10 cellular contexts compared by ENCODE assay signal in genomic region chr15:35696767-35697231, GRCh38.
DNase-seq lines count a peak whose midpoint lies in the region; ATAC-seq, FAIRE-seq and TF ChIP-seq lines count a peak whose summit lies in the region.
"Had no signal": no experiment of that assay in that cellular context is flagged by ENCODE, and none has a peak within 500 bp of the region (broad histone marks: within the 10 kb centered on the region; RNA-seq: fewer than 3 reads in every experiment).

No MANE protein-coding gene starts in this region.

- TF ChIP-seq EP300 in HepG2 (IDR thresholded peaks at IDR 0.05; ENCODE audit: low read depth in 2 of 2, low read length in 2 of 2) (no peak), HepG2 (CRISPR knock-in tag; IDR thresholded peaks at IDR 0.05; ENCODE audit: borderline replicate concordance) (no peak)

- CTCF ChIA-PET in HepG2 (lab: Yijun Ruan, JAX; ENCODE audit: low intra/inter-chr PET ratio, low total read pairs), result no interaction called here
- CTCF ChIA-PET in activated naive CD4-positive, alpha-beta T cell treated with anti-CD3 and anti-CD28 coated beads, Interleukin-2, amount 10 ng/mL, durations not matched to agents 7 days and 5 days (lab: Charles Lee), result no interaction called here

- H3K27ac Mint-ChIP-seq in activated naive CD4-positive, alpha-beta T cell treated with anti-CD3 and anti-CD28 coated beads, Interleukin-2, amount 10 ng/mL, durations not matched to agents 7 days and 5 days, result no peak overlapping the region
- H3K27ac Mint-ChIP-seq: CD8-positive, alpha-beta T cell had no signal

- H3K27me3 ChIP-seq in MG63 (no peaks in the 10 kb centered on the region), HepG2 (ENCODE audit: control insufficient read depth in 1 of 2, insufficient read depth in 2 of 2, low read length in 2 of 2) (no peaks in the 10 kb centered on the region; a peak in 1 of 5 replicates)

- no peaks in the 10 kb centered on the region for H3K4me1 Mint-ChIP-seq in activated naive CD4-positive, alpha-beta T cell treated with anti-CD3 and anti-CD28 coated beads, Interleukin-2, amount 10 ng/mL, durations not matched to agents 7 days and 5 days

- no peak overlapping the region for H3K4me3 Mint-ChIP-seq in activated naive CD4-positive, alpha-beta T cell treated with anti-CD3 and anti-CD28 coated beads, Interleukin-2, amount 10 ng/mL, durations not matched to agents 7 days and 5 days
- H3K4me3 Mint-ChIP-seq: CD8-positive, alpha-beta T cell had no signal

- no peak for TF ChIP-seq POLR2A in HepG2 (IDR thresholded peaks at IDR 0.05; ENCODE audit: insufficient read depth in 1 of 2, low read depth in 2 of 2, low read length in 2 of 2)

- H3K79me2 ChIP-seq in HepG2 (ENCODE audit: insufficient read depth, low read length), result no peaks in the 10 kb centered on the region

- H3K4me3 ChIP-seq in MG63 (no peak overlapping the region), choroid plexus epithelial cell (ENCODE audit: low read depth, low read length) (no peak overlapping the region), HepG2 (replicated peaks in 1 of 3; ENCODE audit: insufficient read depth in 1 of 3, low read depth in 2 of 3, low read length in 3 of 3) (no peak overlapping the region)

- no peak overlapping the region for H2AFZ ChIP-seq in HepG2 (ENCODE audit: low read length)

- no peaks in the 10 kb centered on the region for H3K36me3 ChIP-seq in MG63
- H3K36me3 ChIP-seq in HepG2 (replicated peaks in 1 of 2; ENCODE audit: control insufficient read depth in 1 of 2, insufficient read depth in 2 of 2, low read length in 2 of 2), result no peaks in the 10 kb centered on the region

- BruUV-seq in HepG2 (replicated peaks; lab: Mats Ljungman, UMichigan), result no TSS peak

- no peaks in the 10 kb centered on the region for H3K27me3 Mint-ChIP-seq in activated naive CD4-positive, alpha-beta T cell treated with anti-CD3 and anti-CD28 coated beads, Interleukin-2, amount 10 ng/mL, durations not matched to agents 7 days and 5 days

- H3K9me3 ChIP-seq in MG63 (no peaks in the 10 kb centered on the region), HepG2 (ENCODE audit: low read length) (no peaks in the 10 kb centered on the region)

- no peak for FAIRE-seq in HepG2 (lab: Jason Lieb, UNC)

- peak; percentile 58 for DNase-seq in AG08395 (ENCODE audit: low spot score)
- peak; percentile 39 for DNase-seq in MG63
- DNase-seq in choroid plexus epithelial cell (ENCODE audit: low read depth), result peak; percentile 95
- peak; percentile 15 for DNase-seq in HepG2 (ENCODE audit: low spot score)
- no peak for DNase-seq in activated naive CD4-positive, alpha-beta T cell treated with anti-CD3 and anti-CD28 coated beads, Interleukin-2, amount 10 ng/mL, durations not matched to agents 7 days and 5 days
- DNase-seq in medulla oblongata (ENCODE audit: extremely low spot score), result no peak
- no peak for DNase-seq in GM10266 (ENCODE audit: extremely low spot score)
- DNase-seq: CD8-positive, alpha-beta T cell; NCI-H1105 had no signal

- H3K9ac ChIP-seq in HepG2 (ENCODE audit: insufficient read depth, low read depth, low read length), result no peak overlapping the region

- POLR2A ChIA-PET in HepG2 (lab: Yijun Ruan, JAX), result no interaction called here

- no peak overlapping the region for H3K27ac ChIP-seq in HepG2 (ENCODE audit: extremely low read length, insufficient read depth, low read length)

- ATAC-seq in HepG2 (no peak), GM19328 (IDR thresholded peaks at IDR 0.05; ENCODE audit: unreplicated experiment) (no peak)
- ATAC-seq: CD8-positive, alpha-beta T cell had no signal

- H3K9me3 Mint-ChIP-seq in activated naive CD4-positive, alpha-beta T cell treated with anti-CD3 and anti-CD28 coated beads, Interleukin-2, amount 10 ng/mL, durations not matched to agents 7 days and 5 days, result no peaks in the 10 kb centered on the region
- H3K9me3 Mint-ChIP-seq: CD8-positive, alpha-beta T cell had no signal

- in situ Hi-C loops in HepG2 (cut with HindIII; ENCODE audit: extremely low pct_ligation_motif_present, low pct_unique_long_range_greater_than_20kb), result no loop called here

- no peaks in the 10 kb centered on the region for H3K36me3 Mint-ChIP-seq in activated naive CD4-positive, alpha-beta T cell treated with anti-CD3 and anti-CD28 coated beads, Interleukin-2, amount 10 ng/mL, durations not matched to agents 7 days and 5 days
- H3K36me3 Mint-ChIP-seq: CD8-positive, alpha-beta T cell had no signal

- intact Hi-C loops in HepG2 (cut with micrococcal nuclease; ENCODE audit: unreplicated experiment), result no loop called here

- 69% methylated on average over 5 of the region's 5 CpGs for WGBS in HepG2 (ENCODE audit: low lambda C conversion rate)

- H3K4me1 ChIP-seq in HepG2 (ENCODE audit: insufficient read depth, low read length), result peaks cover 6% of the 10 kb centered on the region

- no peaks in the 10 kb centered on the region for H4K20me1 ChIP-seq in HepG2 (ENCODE audit: insufficient read depth, low read length)

- TF ChIP-seq CTCF in choroid plexus epithelial cell (conservative IDR thresholded peaks at IDR 0.05; ENCODE audit: low read depth, low read length) (no peak), HepG2 (CRISPR knock-in tag; IDR thresholded peaks at IDR 0.05) (no peak), GM10266 (IDR thresholded peaks at IDR 0.05; ENCODE audit: control insufficient read depth, insufficient read depth, low read depth, missing control alignments) (no peak)

- no peak overlapping the region for H3K4me2 ChIP-seq in HepG2 (ENCODE audit: low read depth, low read length)

- TF ChIP-seq RAD21 in HepG2 (CRISPR knock-in tag; IDR thresholded peaks at IDR 0.05), result no peak

TF ChIP-seq in HepG2, 621 proteins besides CTCF, POLR2A, EP300 and RAD21:
- TF ChIP-seq CHD2 (IDR thresholded peaks at IDR 0.05; ENCODE audit: low read depth, low read length) (no peak), MEF2D (CRISPR knock-in tag; IDR thresholded peaks at IDR 0.05) (no peak), NFIB (CRISPR knock-in tag; IDR thresholded peaks at IDR 0.05; ENCODE audit: borderline replicate concordance) (no peak), ELF1 (CRISPR knock-in tag; IDR thresholded peaks at IDR 0.05) (no peak), ZNF430 (CRISPR knock-in tag; IDR thresholded peaks at IDR 0.05) (no peak), TP53 (CRISPR knock-in tag; conservative IDR thresholded peaks at IDR 0.05) (no peak), ADNP (CRISPR knock-in tag; IDR thresholded peaks at IDR 0.05) (no peak), SOX13 (IDR thresholded peaks at IDR 0.05) (no peak), SOX13 (CRISPR knock-in tag; conservative IDR thresholded peaks at IDR 0.05 in 1 of 2, IDR thresholded peaks at IDR 0.05 in 1 of 2) (no peak), REXO4 (CRISPR knock-in tag; IDR thresholded peaks at IDR 0.05; ENCODE audit: borderline replicate concordance) (no peak), SPEN (CRISPR knock-in tag; IDR thresholded peaks at IDR 0.05; ENCODE audit: low read depth) (no peak), PAXIP1 (CRISPR knock-in tag; conservative IDR thresholded peaks at IDR 0.05) (no peak), TERF1 (CRISPR knock-in tag; IDR thresholded peaks at IDR 0.05) (no peak), RBM22 (optimal IDR thresholded peaks at IDR 0.05; ENCODE audit: low read length) (no peak), GLI4 (CRISPR knock-in tag; IDR thresholded peaks at IDR 0.05; ENCODE audit: borderline replicate concordance) (no peak), SP1 (IDR thresholded peaks at IDR 0.05) (no peak), SP1 (CRISPR knock-in tag; IDR thresholded peaks at IDR 0.05) (no peak), NBN (conservative IDR thresholded peaks at IDR 0.05) (no peak), ZNF678 (CRISPR knock-in tag; IDR thresholded peaks at IDR 0.05) (no peak), KLF13 (CRISPR knock-in tag; IDR thresholded peaks at IDR 0.05) (no peak)

Comparison
In these comparisons a context has a peak if more than half of its experiments do, and no peak if none do; other contexts are left out.
1. DNase-seq: peak in AG08395 (single experiment), MG63 (single experiment), choroid plexus epithelial cell (single experiment) and HepG2 (single experiment); none in activated naive CD4-positive, alpha-beta T cell treated with anti-CD3 and anti-CD28 coated beads, Interleukin-2, amount 10 ng/mL, durations not matched to agents 7 days and 5 days (single experiment), medulla oblongata (single experiment) and GM10266 (single experiment).